9 cellular contexts compared by ENCODE assay signal in the genomic region with DNA sequence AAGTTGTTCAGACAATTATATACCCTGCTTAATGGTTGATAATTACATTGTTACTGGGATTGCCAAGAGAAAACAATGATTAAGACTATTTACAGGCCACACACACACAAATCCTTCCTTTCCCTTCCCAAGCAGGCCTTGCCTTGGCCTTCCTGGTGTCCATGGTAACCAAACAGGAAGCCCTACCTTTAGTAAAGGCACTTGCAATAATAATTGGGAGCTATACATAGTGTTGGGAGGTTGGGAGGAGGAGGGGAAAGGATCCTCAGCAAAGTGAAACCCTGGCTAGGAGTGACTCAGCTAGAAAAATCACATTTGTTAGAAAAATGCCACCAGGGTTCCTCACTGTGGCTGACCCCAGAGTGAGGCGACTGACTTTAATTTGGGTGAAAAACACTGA.
DNase-seq lines count a peak whose midpoint lies in the region; ATAC-seq, FAIRE-seq and TF ChIP-seq lines count a peak whose summit lies in the region.
"Had no signal": no experiment of that assay in that cellular context is flagged by ENCODE, and none has a peak within 500 bp of the region (broad histone marks: within the 10 kb centered on the region; RNA-seq: fewer than 3 reads in every experiment).

No MANE protein-coding gene starts in this region.

- H3K4me1 ChIP-seq in A673 (ENCODE audit: insufficient read depth, low read length, poor library complexity, severe bottlenecking) (peaks cover 16% of the 10 kb centered on the region), KMS-11 (ENCODE audit: low read depth, poor library complexity, severe bottlenecking) (peaks cover 25% of the 10 kb centered on the region)

- no peaks in the 10 kb centered on the region for H4K20me1 ChIP-seq in KMS-11 (ENCODE audit: insufficient read depth)

- intact Hi-C loops in A673 (cut with micrococcal nuclease; ENCODE audit: unreplicated experiment): no loop called here

- H3K27ac ChIP-seq in A673 (ENCODE audit: low read depth, low read length, poor library complexity, severe bottlenecking): peak overlapping the region; percentile 38
- no peak overlapping the region for H3K27ac ChIP-seq in KMS-11
- H3K27ac ChIP-seq in layer of hippocampus (ENCODE audit: low read depth, low read length): peak overlapping the region; percentile 27

- peaks cover 22% of the 10 kb centered on the region for H3K4me1 Mint-ChIP-seq in activated T-helper 17 cell treated with anti-CD3 and anti-CD28 coated beads, Interleukin-2, amount 50 U/mL, for 72 hours

- no peaks in the 10 kb centered on the region for H3K36me3 Mint-ChIP-seq in activated T-helper 17 cell treated with anti-CD3 and anti-CD28 coated beads, Interleukin-2, amount 50 U/mL, for 72 hours (ENCODE audit: low read depth)

- CTCF ChIA-PET in A673 (lab: Charles Lee): no interaction called here

- H3K27me3 ChIP-seq in A673 (replicated peaks; ENCODE audit: insufficient read depth, low read depth, low read length, poor library complexity) (no peaks in the 10 kb centered on the region), KMS-11 (ENCODE audit: insufficient read depth, low read depth) (peaks cover 56% of the 10 kb centered on the region), layer of hippocampus (ENCODE audit: control insufficient read depth, insufficient read depth, low read length) (no peaks in the 10 kb centered on the region)

- no peaks in the 10 kb centered on the region for H3K79me2 ChIP-seq in KMS-11 (ENCODE audit: insufficient read depth, low read depth)

- H2AFZ ChIP-seq in KMS-11 (ENCODE audit: low read depth): no peak overlapping the region

- BruUV-seq in A673 (replicated peaks; lab: Mats Ljungman, UMichigan): no TSS peak

- H3K9me3 Mint-ChIP-seq in activated T-helper 17 cell treated with anti-CD3 and anti-CD28 coated beads, Interleukin-2, amount 50 U/mL, for 72 hours: no peaks in the 10 kb centered on the region

- H3K4me3 ChIP-seq in A673 (ENCODE audit: low read depth, low read length, poor library complexity, severe bottlenecking) (no peak overlapping the region), KMS-11 (IDR thresholded peaks at IDR 0.05; ENCODE audit: insufficient read depth, low read depth, low read length) (no peak overlapping the region)
- H3K4me3 ChIP-seq: lung had no signal

- H3K27ac Mint-ChIP-seq in activated T-helper 17 cell treated with anti-CD3 and anti-CD28 coated beads, Interleukin-2, amount 50 U/mL, for 72 hours: no peak overlapping the region

- POLR2A ChIA-PET in A673 (lab: Charles Lee; ENCODE audit: low non-redundant PET): no interaction called here

- TF ChIP-seq CTCF in A673 (conservative IDR thresholded peaks at IDR 0.05; ENCODE audit: low read depth, low read length) (no peak), KMS-11 (conservative IDR thresholded peaks at IDR 0.05; ENCODE audit: low read depth, low read length) (no peak)

- peaks cover 28% of the 10 kb centered on the region for H3K27me3 Mint-ChIP-seq in activated T-helper 17 cell treated with anti-CD3 and anti-CD28 coated beads, Interleukin-2, amount 50 U/mL, for 72 hours

- FAIRE-seq in frontal cortex (lab: Jason Lieb, UNC): no peak

- H3K4me2 ChIP-seq in KMS-11: peak overlapping the region; percentile 52

- H3K36me3 ChIP-seq in A673 (ENCODE audit: insufficient read depth, low read length, poor library complexity, severe bottlenecking) (no peaks in the 10 kb centered on the region), KMS-11 (ENCODE audit: insufficient read depth) (no peaks in the 10 kb centered on the region)

- peak overlapping the region; percentile 17 for H3K4me3 Mint-ChIP-seq in activated T-helper 17 cell treated with anti-CD3 and anti-CD28 coated beads, Interleukin-2, amount 50 U/mL, for 72 hours

- ATAC-seq in activated T-helper 17 cell treated with anti-CD3 and anti-CD28 coated beads, Interleukin-2, amount 50 U/mL, for 72 hours (replicated peaks): peak; percentile 26

- H3K9me3 ChIP-seq in A673 (ENCODE audit: low read depth, low read length, poor library complexity, severe bottlenecking): no peaks in the 10 kb centered on the region

- DNase-seq in A673 (ENCODE audit: low spot score): peak; percentile 42
- DNase-seq in effector CD8-positive, alpha-beta T cell (lab: John Stamatoyannopoulos, UW): no peak
- DNase-seq in central memory CD4-positive, alpha-beta T cell: no peak
- DNase-seq in frontal cortex (ENCODE audit: low spot score in 2 of 2): no peak
- DNase-seq in T-helper 9 cell: no peak

- H3K9ac ChIP-seq in KMS-11: peak overlapping the region; percentile 4; the same call in 1 of the 2 replicates
